8 cellular contexts compared by ENCODE assay signal in genomic region chr12:100826323-100826722, GRCh38. TPM values are rescaled to one million over a fixed set of nuclear protein-coding genes. Genes with fewer than 3 reads are reported as not detected.
DNase-seq lines count a peak whose midpoint lies in the region; ATAC-seq and TF ChIP-seq lines count a peak whose summit lies in the region.

No MANE protein-coding gene starts in this region.

- no peak overlapping the region for H2AFZ ChIP-seq in smooth muscle cell (ENCODE audit: low read depth)

- H3K27me3 ChIP-seq in smooth muscle cell (ENCODE audit: low read depth): no peaks in the 10 kb centered on the region

- CTCF ChIA-PET in activated CD4-positive, alpha-beta T cell treated with anti-CD3 and anti-CD28 coated beads for 36 hours (lab: Charles Lee): interaction anchor here (1.5 kb wide), 1 partner anchor 494 kb away, joined by 5 read pairs; no protein-coding TSS in a partner anchor

- H3K4me1 ChIP-seq in smooth muscle cell (ENCODE audit: low read depth): no peaks in the 10 kb centered on the region

- H3K4me2 ChIP-seq in smooth muscle cell: no peak overlapping the region

- H4K20me1 ChIP-seq in smooth muscle cell (ENCODE audit: low read depth): peaks cover 67% of the 10 kb centered on the region

- POLR2A ChIA-PET in activated CD4-positive, alpha-beta T cell treated with anti-CD3 and anti-CD28 coated beads for 36 hours (lab: Charles Lee): no interaction called here

- H3K27ac Mint-ChIP-seq in activated CD4-positive, alpha-beta T cell treated with anti-CD3 and anti-CD28 coated beads for 36 hours: no peak overlapping the region

- H3K27ac ChIP-seq in smooth muscle cell (ENCODE audit: low read depth): no peak overlapping the region

- no peak overlapping the region for H3K4me3 Mint-ChIP-seq in activated CD4-positive, alpha-beta T cell treated with anti-CD3 and anti-CD28 coated beads for 36 hours

- no peaks in the 10 kb centered on the region for H3K27me3 Mint-ChIP-seq in activated CD4-positive, alpha-beta T cell treated with anti-CD3 and anti-CD28 coated beads for 36 hours

- H3K9me3 ChIP-seq in smooth muscle cell (replicated peaks; ENCODE audit: low read depth): no peaks in the 10 kb centered on the region

- no peaks in the 10 kb centered on the region for H3F3A ChIP-seq in smooth muscle cell (ENCODE audit: low read depth)

- no peaks in the 10 kb centered on the region for H3K36me3 ChIP-seq in smooth muscle cell (ENCODE audit: low read depth)

- H3K4me3 ChIP-seq in smooth muscle cell: no peak overlapping the region

- 32% methylated on average over 4 of the region's 4 CpGs for WGBS in smooth muscle cell (ENCODE audit: low lambda C conversion rate)

- no peak for ATAC-seq in activated CD4-positive, alpha-beta T cell treated with anti-CD3 and anti-CD28 coated beads for 36 hours
- ATAC-seq in GM18873 (IDR thresholded peaks at IDR 0.05; ENCODE audit: low FRiP score, unreplicated experiment): no peak

- H3K79me2 ChIP-seq in smooth muscle cell (ENCODE audit: low read depth): peaks cover 35% of the 10 kb centered on the region

- H3K9me3 Mint-ChIP-seq in activated CD4-positive, alpha-beta T cell treated with anti-CD3 and anti-CD28 coated beads for 36 hours (ENCODE audit: low read depth): peaks cover 3% of the 10 kb centered on the region

- intact Hi-C loops in activated CD4-positive, alpha-beta T cell treated with anti-CD3 and anti-CD28 coated beads for 36 hours (cut with DNase I, micrococcal nuclease): no loop called here

- H3K36me3 Mint-ChIP-seq in activated CD4-positive, alpha-beta T cell treated with anti-CD3 and anti-CD28 coated beads for 36 hours (ENCODE audit: low read depth): no peaks in the 10 kb centered on the region

- H3K4me1 Mint-ChIP-seq in activated CD4-positive, alpha-beta T cell treated with anti-CD3 and anti-CD28 coated beads for 36 hours: no peaks in the 10 kb centered on the region

- DNase-seq in activated CD4-positive, alpha-beta T cell treated with anti-CD3 and anti-CD28 coated beads for 36 hours: peak; percentile 44
- DNase-seq in activated CD4-positive, alpha-beta T cell treated with anti-CD3 and anti-CD28 coated beads for 1 hour: no peak
- DNase-seq in SW480 (ENCODE audit: low spot score) (peak; percentile 15), foreskin melanocyte (peak; percentile 45), smooth muscle cell (lab: John Stamatoyannopoulos, UW; ENCODE audit: unreplicated experiment) (peak; percentile 7), NCI-H2107 treated with DMSO at 0.1 percent for 48 hours (lab: John Stamatoyannopoulos, UW; ENCODE audit: unreplicated experiment) (no peak), DMS79 treated with DMSO at 0.1 percent for 48 hours (lab: John Stamatoyannopoulos, UW) (no peak)

- H3K9ac ChIP-seq in smooth muscle cell (ENCODE audit: low read depth): no peak overlapping the region

- no peak for TF ChIP-seq CTCF in smooth muscle cell (IDR thresholded peaks at IDR 0.05; ENCODE audit: borderline replicate concordance, insufficient read depth, poor library complexity, severe bottlenecking)

RNA-seq across cellular contexts. Expression of gene ANO4, which starts 31.7 kb away (rescaled TPM):
- total RNA-seq in activated CD4-positive, alpha-beta T cell treated with anti-CD3 and anti-CD28 coated beads for 36 hours: not detected
- 49.0 and 51.7 TPM in 2 replicates for total RNA-seq in smooth muscle cell
- 25.6 and 27.3 TPM in 2 replicates for polyA plus RNA-seq in smooth muscle cell

Comparison
In these comparisons a context has a peak if more than half of its experiments do, and no peak if none do; other contexts are left out.
1. DNase-seq: peak in activated CD4-positive, alpha-beta T cell treated with anti-CD3 and anti-CD28 coated beads for 36 hours (single experiment), SW480 (single experiment), foreskin melanocyte (single experiment) and smooth muscle cell (single experiment); none in activated CD4-positive, alpha-beta T cell treated with anti-CD3 and anti-CD28 coated beads for 1 hour (single experiment), NCI-H2107 treated with DMSO at 0.1 percent for 48 hours (single experiment) and DMS79 treated with DMSO at 0.1 percent for 48 hours (single experiment).
2. RNA of gene ANO4, which starts 31.7 kb away (total RNA-seq): 49.0 to 51.7 TPM in smooth muscle cell; not detected in activated CD4-positive, alpha-beta T cell treated with anti-CD3 and anti-CD28 coated beads for 36 hours; every median in the first group is over 10 times any median in the second.